In the genomic region with DNA sequence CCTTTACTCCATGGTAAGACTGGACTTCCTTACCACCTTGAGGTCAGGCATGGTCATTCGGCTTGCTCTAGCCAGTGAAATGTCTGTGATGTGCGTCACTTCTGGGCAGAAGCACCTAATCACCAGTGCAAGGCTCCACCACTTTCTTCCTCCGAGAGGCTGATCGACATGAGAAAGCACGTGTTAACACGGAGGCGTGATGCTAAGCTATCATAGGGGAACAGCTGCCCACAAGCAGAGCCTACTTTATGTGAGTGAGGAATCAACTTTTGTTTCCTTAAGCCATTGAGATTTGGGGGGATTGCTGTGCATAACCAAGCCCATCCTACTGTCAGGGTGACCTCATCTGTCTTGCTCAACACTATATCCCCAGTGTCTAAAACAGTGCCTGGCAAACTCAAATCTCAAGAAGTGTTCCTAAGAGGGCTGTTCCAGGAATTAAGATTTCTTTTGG, we compare ENCODE assay signal across 15 cellular contexts. TPM values are rescaled to one million over a fixed set of nuclear protein-coding genes. Genes with fewer than 3 reads are reported as not detected.
DNase-seq lines count a peak whose midpoint lies in the region; ATAC-seq and TF ChIP-seq lines count a peak whose summit lies in the region.
"Had no signal": no experiment of that assay in that cellular context is flagged by ENCODE, and none has a peak within 500 bp of the region (broad histone marks: within the 10 kb centered on the region; RNA-seq: fewer than 3 reads in every experiment).

No MANE protein-coding gene starts in this region.

- TF ChIP-seq POLR2A in adrenal gland (IDR thresholded peaks at IDR 0.05), result no peak

- no peak overlapping the region for H3K27ac ChIP-seq in HEK293 (ENCODE audit: extremely low read depth, low read depth, low read length)
- H3K27ac ChIP-seq in adrenal gland, result peak overlapping the region in 4 of 5 donors; percentile 20 to 79 (median 50)
- peak overlapping the region in 1 of 2 donors; percentile 40 for H3K27ac ChIP-seq in right atrium auricular region
- H3K27ac ChIP-seq in skin epidermis, result peak overlapping the region in 14 of 21 experiments; percentile 0 to 76 (median 58)
- H3K27ac ChIP-seq: BLaER1 had no signal

- no peak for ATAC-seq in GM21723 (IDR thresholded peaks at IDR 0.05; ENCODE audit: unreplicated experiment)

- H3K27ac Mint-ChIP-seq in Calu3 (ENCODE audit: unreplicated experiment), result no peak overlapping the region

- POLR2A ChIA-PET in HEK293 (lab: Yijun Ruan, JAX), result interaction anchor here (1.1 kb wide), 1 partner anchor 23 kb away, joined by 4 read pairs; a partner anchor contains a TSS

- H3K27me3 Mint-ChIP-seq in Calu3 (ENCODE audit: unreplicated experiment), result no peaks in the 10 kb centered on the region

- H3K9me3 Mint-ChIP-seq in Calu3 (ENCODE audit: low read depth, unreplicated experiment), result no peaks in the 10 kb centered on the region

- no peaks in the 10 kb centered on the region for H3K4me1 Mint-ChIP-seq in Calu3 (ENCODE audit: low read depth, unreplicated experiment)

- H3K36me3 ChIP-seq in HEK293 (ENCODE audit: control insufficient read depth in 2 of 2, insufficient read depth in 1 of 2, low read length in 2 of 2), result peaks cover 6 to 16% of the 10 kb centered on the region in 2 experiments; a peak in 2 of 3 replicates
- H3K36me3 ChIP-seq in adrenal gland (replicated peaks in 1 of 2), result peaks cover 0 to 1% of the 10 kb centered on the region in 2 donors
- peaks cover 7% of the 10 kb centered on the region for H3K36me3 ChIP-seq in right atrium auricular region
- H3K36me3 ChIP-seq: cardiac muscle cell had no signal

- DNase-seq in adrenal gland (no peak), right atrium auricular region (ENCODE audit: low spot score) (peak; percentile 76), Calu3 (no peak), DMS 273 (lab: John Stamatoyannopoulos, UW; ENCODE audit: unreplicated experiment) (no peak)
- no peak for DNase-seq in stimulated activated CD4-positive, alpha-beta T cell treated with anti-CD3 and anti-CD28 coated beads, Interleukin-2, amount 100 ng/mL, for 48 hours
- DNase-seq: activated gamma-delta T cell treated with Interleukin-2 at 50 U/mL for 16 hours; mammary epithelial cell; NCI-H2171; NK-92 treated with Interleukin-12 subunit alpha and Interleukin-12 subunit beta, amount 100 ng/mL, for 24 hours had no signal

- H3K36me3 Mint-ChIP-seq in Calu3 (ENCODE audit: insufficient read depth, unreplicated experiment), result peaks cover 22% of the 10 kb centered on the region

- H3K4me3 ChIP-seq in HEK293 (ENCODE audit: low read depth, low read length), result no peak overlapping the region
- no peak overlapping the region for H3K4me3 ChIP-seq in adrenal gland
- H3K4me3 ChIP-seq in right atrium auricular region, result no peak overlapping the region
- no peak overlapping the region for H3K4me3 ChIP-seq in skin epidermis
- H3K4me3 ChIP-seq: BLaER1, cardiac muscle cell, tibial nerve had no signal

- H3K4me1 ChIP-seq in HEK293 (ENCODE audit: control insufficient read depth, insufficient read depth, low read length) (peaks cover 17% of the 10 kb centered on the region), adrenal gland (replicated peaks in 1 of 2) (peaks cover 27 to 36% of the 10 kb centered on the region in 2 donors), right atrium auricular region (peaks cover 0 to 31% of the 10 kb centered on the region in 2 donors)

- CTCF ChIA-PET in HEK293 (lab: Yijun Ruan, JAX), result interaction anchor here (0.6 kb wide), 2 partner anchors 171 to 223 kb away, joined by 4 read pairs; no protein-coding TSS in a partner anchor
- CTCF ChIA-PET in Calu3 (lab: Charles Lee), result interaction anchor here (0.6 to 2.0 kb wide), 2 partner anchors 47 to 1705 kb away, joined by 4 to 7 read pairs; a partner anchor contains a TSS

- TF ChIP-seq CTCF in HEK293 (tag by site-specific recombination; IDR thresholded peaks at IDR 0.05) (no peak), adrenal gland (IDR thresholded peaks at IDR 0.05) (no peak), right atrium auricular region (IDR thresholded peaks at IDR 0.05) (no peak), Calu3 (IDR thresholded peaks at IDR 0.05; ENCODE audit: unreplicated experiment) (no peak)

- 86 to 99% (median 94%) methylated on average over 7 of the region's 7 CpGs for WGBS in adrenal gland, 4 donors

- intact Hi-C loops in adrenal gland (cut with DNase I) (no loop called here), Calu3 (cut with micrococcal nuclease; ENCODE audit: unreplicated experiment) (no loop called here)

- H3K4me3 Mint-ChIP-seq in Calu3 (ENCODE audit: low read depth, unreplicated experiment), result no peak overlapping the region

- no peaks in the 10 kb centered on the region for H3K27me3 ChIP-seq in adrenal gland
- no peaks in the 10 kb centered on the region for H3K27me3 ChIP-seq in right atrium auricular region
- H3K27me3 ChIP-seq: BLaER1, cardiac muscle cell, tibial nerve had no signal

- BruUV-seq in Calu3 (replicated peaks; lab: Mats Ljungman, UMichigan), result no TSS peak

- no peaks in the 10 kb centered on the region for H3K9me3 ChIP-seq in HEK293 (ENCODE audit: control insufficient read depth, insufficient read depth, low read depth, low read length)
- no peaks in the 10 kb centered on the region for H3K9me3 ChIP-seq in adrenal gland (replicated peaks in 1 of 3)
- H3K9me3 ChIP-seq in right atrium auricular region, result peaks cover 0 to 1% of the 10 kb centered on the region in 2 donors
- H3K9me3 ChIP-seq: BLaER1 had no signal

TF ChIP-seq in HEK293, 187 proteins besides CTCF, POLR2A, EP300 and RAD21:
- TF ChIP-seq ZNF629 (tag by site-specific recombination; IDR thresholded peaks at IDR 0.05), result 0 out of 2 replicates have a peak, but pooled peaks have one; percentile 35
- no peak for TF ChIP-seq REPIN1 (tag by site-specific recombination; IDR thresholded peaks at IDR 0.05; ENCODE audit: low read depth)
- TF ChIP-seq, protein P1, sequence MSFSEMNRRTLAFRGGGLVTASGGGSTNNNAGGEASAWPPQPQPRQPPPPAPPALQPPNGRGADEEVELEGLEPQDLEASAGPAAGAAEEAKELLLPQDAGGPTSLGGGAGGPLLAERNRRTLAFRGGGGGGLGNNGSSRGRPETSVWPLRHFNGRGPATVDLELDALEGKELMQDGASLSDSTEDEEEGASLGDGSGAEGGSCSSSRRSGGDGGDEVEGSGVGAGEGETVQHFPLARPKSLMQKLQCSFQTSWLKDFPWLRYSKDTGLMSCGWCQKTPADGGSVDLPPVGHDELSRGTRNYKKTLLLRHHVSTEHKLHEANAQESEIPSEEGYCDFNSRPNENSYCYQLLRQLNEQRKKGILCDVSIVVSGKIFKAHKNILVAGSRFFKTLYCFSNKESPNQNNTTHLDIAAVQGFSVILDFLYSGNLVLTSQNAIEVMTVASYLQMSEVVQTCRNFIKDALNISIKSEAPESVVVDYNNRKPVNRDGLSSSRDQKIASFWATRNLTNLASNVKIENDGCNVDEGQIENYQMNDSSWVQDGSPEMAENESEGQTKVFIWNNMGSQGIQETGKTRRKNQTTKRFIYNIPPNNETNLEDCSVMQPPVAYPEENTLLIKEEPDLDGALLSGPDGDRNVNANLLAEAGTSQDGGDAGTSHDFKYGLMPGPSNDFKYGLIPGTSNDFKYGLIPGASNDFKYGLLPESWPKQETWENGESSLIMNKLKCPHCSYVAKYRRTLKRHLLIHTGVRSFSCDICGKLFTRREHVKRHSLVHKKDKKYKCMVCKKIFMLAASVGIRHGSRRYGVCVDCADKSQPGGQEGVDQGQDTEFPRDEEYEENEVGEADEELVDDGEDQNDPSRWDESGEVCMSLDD (tag by site-specific recombination; IDR thresholded peaks at IDR 0.05), result no peak

RNA-seq across cellular contexts. Expression of a gene that starts 23.1 kb away (rescaled TPM):
- 100 to 1,000 TPM in 4 of 8 donors, 10 to 100 TPM in 4; 70.7 to 230 (median 114) TPM for total RNA-seq in adrenal gland
- polyA plus RNA-seq in adrenal gland, result 100 to 1,000 TPM in 1 of 3 donors, 10 to 100 TPM in 2; 37.3 to 175 (median 41.2) TPM
- 10 to 100 TPM; 57.5 to 60.3 TPM for total RNA-seq in right atrium auricular region
- 166 and 175 TPM in 2 replicates for total RNA-seq in Calu3 (2022)

RNA-seq across cellular contexts. Expression of a gene that starts 39.8 kb away (rescaled TPM):
- total RNA-seq in adrenal gland, result 100 to 1,000 TPM; 134 to 479 (median 169) TPM
- 100 to 1,000 TPM in 1 of 3 donors, 10 to 100 TPM in 2; 96.9 to 600 (median 99.2) TPM for polyA plus RNA-seq in adrenal gland
- total RNA-seq in right atrium auricular region, result 10 to 100 TPM; 48.0 to 69.2 TPM
- total RNA-seq in Calu3 (2022), result 260 and 280 TPM in 2 replicates

RNA-seq across cellular contexts. Expression of a gene that starts 46.9 kb away (rescaled TPM):
- total RNA-seq in adrenal gland (10 to 100 TPM in 7 of 8 donors, 1 to 10 TPM in 1; 4.1 to 33.1 (median 18.0) TPM), right atrium auricular region (1 to 10 TPM; 4.4 to 4.9 TPM), Calu3 (2022) (21.4 and 24.6 TPM in 2 replicates)
- polyA plus RNA-seq in adrenal gland, result 10 to 100 TPM in 2 of 3 donors, 1 to 10 TPM in 1; 4.9 to 19.5 (median 19.3) TPM
